In genomic region chr18:50286391-50287027, GRCh38 we compare ENCODE assay signal across 8 cellular contexts. TPM values are rescaled to one million over a fixed set of nuclear protein-coding genes. Genes with fewer than 3 reads are reported as not detected.
DNase-seq lines count a peak whose midpoint lies in the region; ATAC-seq and TF ChIP-seq lines count a peak whose summit lies in the region.

No MANE protein-coding gene starts in this region.

- H3K9me3 ChIP-seq in heart right ventricle (no peaks in the 10 kb centered on the region), RWPE2 (ENCODE audit: severe bottlenecking) (no peaks in the 10 kb centered on the region), muscle layer of duodenum (ENCODE audit: control insufficient read depth in 1 of 2, low read length in 2 of 2) (no peaks in the 10 kb centered on the region)

- intact Hi-C loops in heart right ventricle (cut with DNase I) (loop anchor here in 5 of 10 donors (5.0 to 10.0 kb wide), 3 partner anchors 86 to 758 kb away; partner anchors contain the start of gene SKA1 (in 3 of the 5)), left ventricle myocardium superior (cut with micrococcal nuclease) (no loop called here)

- H3K4me3 ChIP-seq in heart right ventricle, result peak overlapping the region in 9 of 10 donors; percentile 62 to 94 (median 73)
- peak overlapping the region; percentile 56 for H3K4me3 ChIP-seq in RWPE2 (ENCODE audit: severe bottlenecking)
- H3K4me3 ChIP-seq in muscle layer of duodenum (ENCODE audit: low read depth in 1 of 2, low read length in 2 of 2), result peak overlapping the region; percentile 89 to 91

- H3K36me3 ChIP-seq in heart right ventricle (peaks cover 0 to 41% (median 8%) of the 10 kb centered on the region in 9 donors), RWPE2 (ENCODE audit: low read depth) (peaks cover 30% of the 10 kb centered on the region), muscle layer of duodenum (ENCODE audit: control insufficient read depth in 1 of 2, insufficient read depth in 2 of 2, low read length in 2 of 2) (peaks cover 12 to 32% of the 10 kb centered on the region in 2 donors)

- H3K27ac ChIP-seq in heart right ventricle, result peak overlapping the region in 9 of 10 donors; percentile 74 to 91 (median 87)
- H3K27ac ChIP-seq in RWPE2 (ENCODE audit: poor library complexity, severe bottlenecking), result peak overlapping the region; percentile 22
- H3K27ac ChIP-seq in muscle layer of duodenum (ENCODE audit: low read length), result peak overlapping the region; percentile 60

- peaks cover 0 to 30% (median 16%) of the 10 kb centered on the region in 9 donors for H3K4me1 ChIP-seq in heart right ventricle
- peaks cover 2% of the 10 kb centered on the region for H3K4me1 ChIP-seq in RWPE2 (ENCODE audit: insufficient read depth, poor library complexity, severe bottlenecking)
- peaks cover 0 to 20% of the 10 kb centered on the region in 2 donors for H3K4me1 ChIP-seq in muscle layer of duodenum (ENCODE audit: control insufficient read depth in 1 of 2, insufficient read depth in 2 of 2, low read length in 2 of 2)

- H3K27me3 ChIP-seq in heart right ventricle (no peaks in the 10 kb centered on the region), RWPE2 (ENCODE audit: insufficient read depth, poor library complexity, severe bottlenecking) (no peaks in the 10 kb centered on the region), muscle layer of duodenum (ENCODE audit: low read depth, low read length) (no peaks in the 10 kb centered on the region)

- ATAC-seq in heart right ventricle (no peak), left ventricle myocardium superior (no peak), RWPE2 (ENCODE audit: low read depth) (peak; percentile 28), HG03039 (IDR thresholded peaks at IDR 0.05; ENCODE audit: unreplicated experiment) (no peak)

- DNase-seq in heart right ventricle (peak in 1 of 2 donors; percentile 36), left ventricle myocardium superior (no peak), RWPE2 (ENCODE audit: low spot score) (peak; percentile 74), dermis blood vessel endothelial cell (peak; percentile 28), CD1c-positive myeloid dendritic cell (ENCODE audit: extremely low spot score) (no peak), cerebellar cortex (ENCODE audit: low spot score) (no peak)

- TF ChIP-seq CTCF in heart right ventricle (IDR thresholded peaks at IDR 0.05) (no peak), RWPE2 (IDR thresholded peaks at IDR 0.05; ENCODE audit: poor library complexity, severe bottlenecking) (no peak)

- WGBS in heart right ventricle, 2 donors, result 24 to 28% methylated on average over 23 of the region's 23 CpGs

RNA-seq across cellular contexts. Expression of gene CXXC1, which starts 1.0 kb away (rescaled TPM):
- total RNA-seq in heart right ventricle, result 10 to 100 TPM; 22.1 to 49.6 (median 26.3) TPM
- polyA plus RNA-seq in heart right ventricle, result 10 to 100 TPM; 37.5 to 66.6 TPM
- total RNA-seq in left ventricle myocardium superior, result 38.2 TPM
- 49.7 and 51.3 TPM in 2 replicates for total RNA-seq in dermis blood vessel endothelial cell

RNA-seq across cellular contexts. Expression of gene MBD1, which starts 5.2 kb away (rescaled TPM):
- total RNA-seq in heart right ventricle, result 10 to 100 TPM; 39.2 to 59.0 (median 45.8) TPM
- polyA plus RNA-seq in heart right ventricle, result 10 to 100 TPM; 29.5 to 39.0 TPM
- total RNA-seq in left ventricle myocardium superior, result 58.5 TPM
- 68.7 and 74.9 TPM in 2 replicates for total RNA-seq in dermis blood vessel endothelial cell

RNA-seq across cellular contexts. Expression of gene CFAP53, which starts 20.2 kb away (rescaled TPM):
- under 1 TPM in 6 of 10 donors, not detected in 4; 0.15 to 0.25 (median 0.18) TPM for total RNA-seq in heart right ventricle
- polyA plus RNA-seq in heart right ventricle, result under 1 TPM; 0.09 to 0.44 TPM
- total RNA-seq in left ventricle myocardium superior, result not detected
- total RNA-seq in dermis blood vessel endothelial cell, result under 0.01 and 0.14 TPM in 2 replicates

Comparison
In these comparisons a context has a peak if more than half of its experiments do, and no peak if none do; other contexts are left out.
1. DNase-seq: peak in RWPE2 (single experiment) and dermis blood vessel endothelial cell (single experiment); none in left ventricle myocardium superior (single experiment), CD1c-positive myeloid dendritic cell (single experiment) and cerebellar cortex (single experiment).
2. H3K27ac ChIP-seq: peak in every context shown above with its lines; median percentile 87 in heart right ventricle; 60 in muscle layer of duodenum; 22 in RWPE2.
3. Peak in every context shown above with its lines, with median percentiles within 50 percentile points of each other: H3K4me3 ChIP-seq.